Comparison of ENCODE assay signal across 8 cellular contexts in genomic region chr11:63813035-63813562, GRCh38. TPM values are rescaled to one million over a fixed set of nuclear protein-coding genes. Genes with fewer than 3 reads are reported as not detected.
A peak's percentile ranks its signal among the peaks of the same experiment; 100 is the strongest.
DNase-seq lines count a peak whose midpoint lies in the region; ATAC-seq and TF ChIP-seq lines count a peak whose summit lies in the region.

TSS of gene SPINDOC (plus strand) at chr11:63813456. CDS start at chr11:63813687, 231 bp downstream.

- H3K27ac ChIP-seq in lung (ENCODE audit: low read depth in 1 of 2, low read length in 1 of 2) = peak within 1 kb of the TSS; percentile 74 to 94

- no peaks in the 10 kb centered on the region for H3K27me3 Mint-ChIP-seq in activated CD8-positive, alpha-beta T cell treated with anti-CD3 and anti-CD28 coated beads, Interleukin-2, amount 10 ng/mL, durations not matched to agents 7 days and 5 days (ENCODE audit: low read depth)

- H3K9me3 Mint-ChIP-seq in activated CD8-positive, alpha-beta T cell treated with anti-CD3 and anti-CD28 coated beads, Interleukin-2, amount 10 ng/mL, durations not matched to agents 7 days and 5 days (ENCODE audit: insufficient read depth) = no peaks in the 10 kb centered on the region

- peak in 13 of 14 donors; percentile 42 to 88 (median 67) for DNase-seq in C1 segment of cervical spinal cord (lab: John Stamatoyannopoulos, UW)
- peak; percentile 52 for DNase-seq in NCI-H748 treated with DMSO at 0.1 percent for 48 hours (lab: John Stamatoyannopoulos, UW)
- peak; percentile 81 for DNase-seq in activated CD8-positive, alpha-beta T cell treated with anti-CD3 and anti-CD28 coated beads, Interleukin-2, amount 10 ng/mL, durations not matched to agents 7 days and 5 days
- DNase-seq in effector CD8-positive, alpha-beta T cell (lab: John Stamatoyannopoulos, UW) = peak; percentile 47
- peak; percentile 75 for DNase-seq in lung (ENCODE audit: low spot score)
- DNase-seq in stimulated activated CD4-positive, alpha-beta T cell treated with anti-CD3 and anti-CD28 coated beads, TNF-alpha, amount 100 ng/mL, for 1 hour (ENCODE audit: low read depth in 3 of 3, low spot score in 1 of 3) = peak; percentile 24 to 55 (median 29)

- peaks cover 40% of the 10 kb centered on the region for H3K4me1 Mint-ChIP-seq in activated CD8-positive, alpha-beta T cell treated with anti-CD3 and anti-CD28 coated beads, Interleukin-2, amount 10 ng/mL, durations not matched to agents 7 days and 5 days (ENCODE audit: low read depth)

- 0% methylated on average over 13 to 65 of the region's 65 CpGs for WGBS in lung, 2 donors

- peak within 1 kb of the TSS; percentile 99 for H3K4me3 ChIP-seq in lung

- H3K27me3 ChIP-seq in lung (ENCODE audit: control insufficient read depth, insufficient read depth) = no peaks in the 10 kb centered on the region

- ATAC-seq in GM19328 (IDR thresholded peaks at IDR 0.05; ENCODE audit: unreplicated experiment) = peak; percentile 83
- ATAC-seq in HG03460 (IDR thresholded peaks at IDR 0.05; ENCODE audit: unreplicated experiment) = peak; percentile 83
- ATAC-seq in activated CD8-positive, alpha-beta T cell treated with anti-CD3 and anti-CD28 coated beads, Interleukin-2, amount 10 ng/mL, durations not matched to agents 7 days and 5 days = peak; percentile 91
- ATAC-seq in lung (ENCODE audit: insufficient read depth, low FRiP score) = peak; percentile 88

- POLR2A ChIA-PET in activated CD8-positive, alpha-beta T cell treated with anti-CD3 and anti-CD28 coated beads, Interleukin-2, amount 10 ng/mL, durations not matched to agents 7 days and 5 days (lab: Charles Lee) = no interaction called here

- peak within 1 kb of the TSS; percentile 72 for H3K27ac Mint-ChIP-seq in activated CD8-positive, alpha-beta T cell treated with anti-CD3 and anti-CD28 coated beads, Interleukin-2, amount 10 ng/mL, durations not matched to agents 7 days and 5 days

- CTCF ChIA-PET in activated CD8-positive, alpha-beta T cell treated with anti-CD3 and anti-CD28 coated beads, Interleukin-2, amount 10 ng/mL, durations not matched to agents 7 days and 5 days (lab: Charles Lee) = interaction anchor here (1.1 to 1.4 kb wide), 2 partner anchors 45 to 102 kb away, joined by 3 to 4 read pairs; partner anchors contain the start of gene ZFTA

- peaks cover 28% of the 10 kb centered on the region for H3K36me3 Mint-ChIP-seq in activated CD8-positive, alpha-beta T cell treated with anti-CD3 and anti-CD28 coated beads, Interleukin-2, amount 10 ng/mL, durations not matched to agents 7 days and 5 days (ENCODE audit: low read depth)

- peak within 1 kb of the TSS; percentile 85 for H3K4me3 Mint-ChIP-seq in activated CD8-positive, alpha-beta T cell treated with anti-CD3 and anti-CD28 coated beads, Interleukin-2, amount 10 ng/mL, durations not matched to agents 7 days and 5 days

- no peaks in the 10 kb centered on the region for H3K9me3 ChIP-seq in lung (ENCODE audit: control insufficient read depth in 2 of 2, insufficient read depth in 1 of 2, low read length in 1 of 2)

- peaks cover 0 to 4% of the 10 kb centered on the region in 2 donors for H3K4me1 ChIP-seq in lung (ENCODE audit: control insufficient read depth in 2 of 2, insufficient read depth in 2 of 2, low read length in 2 of 2)

- peaks cover under 1 to 8% of the 10 kb centered on the region in 2 donors for H3K36me3 ChIP-seq in lung (ENCODE audit: control insufficient read depth in 2 of 2, insufficient read depth in 2 of 2, low read length in 2 of 2)

- TF ChIP-seq CTCF in lung (IDR thresholded peaks at IDR 0.05; ENCODE audit: control extremely low read depth, extremely low read depth) = no peak

RNA-seq across cellular contexts. Expression of gene SPINDOC, which starts in this region (rescaled TPM):
- total RNA-seq in activated CD8-positive, alpha-beta T cell treated with anti-CD3 and anti-CD28 coated beads, Interleukin-2, amount 10 ng/mL, durations not matched to agents 7 days and 5 days = 10 to 100 TPM; 49.1 to 50.4 TPM
- 10 to 100 TPM; 12.7 to 15.6 TPM for total RNA-seq in lung
- 10 to 100 TPM in 1 of 2 donors, 1 to 10 TPM in 1; 9.9 to 23.9 TPM for polyA plus RNA-seq in lung

Comparison
In these comparisons a context has a peak if more than half of its experiments do, and no peak if none do; other contexts are left out.
1. Peak in every context shown above with its lines: DNase-seq, ATAC-seq, H3K4me3 ChIP-seq and H3K27ac ChIP-seq.
2. DNase-seq: peak in every context shown above with its lines; median percentile 81 in activated CD8-positive, alpha-beta T cell treated with anti-CD3 and anti-CD28 coated beads, Interleukin-2, amount 10 ng/mL, durations not matched to agents 7 days and 5 days; 75 in lung; 67 in C1 segment of cervical spinal cord; 52 in NCI-H748 treated with DMSO at 0.1 percent for 48 hours; 47 in effector CD8-positive, alpha-beta T cell; 29 in stimulated activated CD4-positive, alpha-beta T cell treated with anti-CD3 and anti-CD28 coated beads, TNF-alpha, amount 100 ng/mL, for 1 hour.